ENCODE assay signal across 10 cellular contexts in the genomic region with DNA sequence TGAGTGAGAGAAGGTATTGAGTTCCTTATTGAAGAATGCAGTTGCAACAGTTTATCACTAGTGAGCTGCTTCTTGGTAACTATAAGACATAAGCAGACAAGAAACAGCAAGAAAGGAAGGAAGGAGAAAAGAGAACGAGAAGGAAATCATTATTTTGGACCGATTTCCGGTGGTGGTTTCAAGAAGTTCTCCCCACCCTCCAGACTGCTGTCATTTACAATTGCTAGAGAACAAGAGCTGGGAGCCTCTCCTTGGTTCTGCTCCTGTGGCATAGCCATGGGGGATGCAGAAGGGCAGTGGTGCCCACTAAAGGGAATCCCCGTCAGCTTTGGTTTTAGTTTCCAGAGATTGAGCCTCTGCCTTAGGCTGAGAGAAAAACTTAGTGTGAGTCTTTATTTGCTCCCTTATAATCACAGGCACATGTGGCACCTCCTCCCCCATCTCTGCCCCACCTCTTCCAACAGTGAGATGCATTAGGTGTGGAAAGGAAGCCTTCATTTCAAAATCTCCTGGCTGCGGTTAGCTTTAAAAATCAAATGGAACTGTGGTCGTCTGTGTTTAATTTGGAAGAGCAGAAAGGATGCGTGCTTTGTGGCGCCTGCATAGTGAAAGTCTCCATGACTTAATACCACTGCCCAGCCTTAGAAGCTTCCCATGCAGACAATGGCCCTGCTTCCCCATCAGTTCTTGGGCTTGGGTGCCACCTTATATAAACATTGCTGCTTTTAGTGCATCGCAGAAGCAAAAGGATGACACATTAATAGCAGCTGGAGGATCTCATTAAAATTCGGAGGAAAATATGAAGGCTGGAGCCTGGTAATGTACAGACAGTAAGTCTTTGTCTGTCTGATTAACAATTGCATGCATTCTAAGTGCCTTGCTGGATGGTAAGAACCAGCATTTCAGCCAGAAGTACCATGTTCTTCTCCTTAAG. TPM values are rescaled to one million over a fixed set of nuclear protein-coding genes. Genes with fewer than 3 reads are reported as not detected.
DNase-seq lines count a peak whose midpoint lies in the region; ATAC-seq and TF ChIP-seq lines count a peak whose summit lies in the region.
"Had no signal": no experiment of that assay in that cellular context is flagged by ENCODE, and none has a peak within 500 bp of the region (broad histone marks: within the 10 kb centered on the region; RNA-seq: fewer than 3 reads in every experiment).

No MANE protein-coding gene starts in this region.

- H3K27me3 Mint-ChIP-seq in activated CD4-positive, alpha-beta T cell treated with anti-CD3 and anti-CD28 coated beads, Interleukin-2, amount 10 ng/mL, durations not matched to agents 24 days and 14 days: no peaks in the 10 kb centered on the region

- H3K36me3 ChIP-seq in ascending aorta: no peaks in the 10 kb centered on the region
- H3K36me3 ChIP-seq in tibial artery: no peaks in the 10 kb centered on the region

- peak overlapping the region; percentile 45 for H3K4me3 Mint-ChIP-seq in activated CD4-positive, alpha-beta T cell treated with anti-CD3 and anti-CD28 coated beads, Interleukin-2, amount 10 ng/mL, durations not matched to agents 24 days and 14 days

- H3K4me3 ChIP-seq in ascending aorta (peak overlapping the region in 1 of 2 donors; percentile 6), tibial artery (no peak overlapping the region)

- H3K36me3 Mint-ChIP-seq in activated CD4-positive, alpha-beta T cell treated with anti-CD3 and anti-CD28 coated beads, Interleukin-2, amount 10 ng/mL, durations not matched to agents 24 days and 14 days (ENCODE audit: low read depth): peaks cover 8% of the 10 kb centered on the region

- peak; percentile 9 for ATAC-seq in HG03066 (IDR thresholded peaks at IDR 0.05; ENCODE audit: low read depth, unreplicated experiment)
- no peak for ATAC-seq in omental fat pad (ENCODE audit: low FRiP score)

- no peaks in the 10 kb centered on the region for H3K9me3 Mint-ChIP-seq in activated CD4-positive, alpha-beta T cell treated with anti-CD3 and anti-CD28 coated beads, Interleukin-2, amount 10 ng/mL, durations not matched to agents 24 days and 14 days

- no peaks in the 10 kb centered on the region for H3K27me3 ChIP-seq in ascending aorta
- no peaks in the 10 kb centered on the region for H3K27me3 ChIP-seq in tibial artery

- no peak for DNase-seq in activated CD4-positive, alpha-beta T cell treated with anti-CD3 and anti-CD28 coated beads, Interleukin-2, amount 10 ng/mL, durations not matched to agents 24 days and 14 days
- DNase-seq in activated CD4-positive, alpha-beta T cell treated with anti-CD3 and anti-CD28 coated beads for 48 hours: no peak
- DNase-seq in ascending aorta (ENCODE audit: low spot score in 2 of 2) (no peak), tibial artery (no peak), cardiac septum (ENCODE audit: low spot score) (no peak), NCI-H1436 (lab: John Stamatoyannopoulos, UW) (no peak), omental fat pad (ENCODE audit: low spot score) (no peak)
- DNase-seq: posterior cingulate gyrus had no signal

- H3K9me3 ChIP-seq in ascending aorta (no peaks in the 10 kb centered on the region), tibial artery (no peaks in the 10 kb centered on the region)

- intact Hi-C loops in activated CD4-positive, alpha-beta T cell treated with anti-CD3 and anti-CD28 coated beads, Interleukin-2, amount 10 ng/mL, durations not matched to agents 24 days and 14 days (cut with micrococcal nuclease): loop anchor here (1.0 to 5.0 kb wide), 3 partner anchors 15 to 89 kb away; no protein-coding TSS in a partner anchor
- intact Hi-C loops in ascending aorta (cut with DNase I) (no loop called here), tibial artery (cut with DNase I; ENCODE audit: low total_unique reads) (no loop called here), cardiac septum (cut with DNase I) (no loop called here)

- TF ChIP-seq CTCF in ascending aorta (IDR thresholded peaks at IDR 0.05): no peak
- TF ChIP-seq CTCF in tibial artery (IDR thresholded peaks at IDR 0.05): no peak
- TF ChIP-seq CTCF in omental fat pad (IDR thresholded peaks at IDR 0.05): no peak

- H3K4me1 Mint-ChIP-seq in activated CD4-positive, alpha-beta T cell treated with anti-CD3 and anti-CD28 coated beads, Interleukin-2, amount 10 ng/mL, durations not matched to agents 24 days and 14 days: peaks cover 46% of the 10 kb centered on the region

- H3K27ac Mint-ChIP-seq in activated CD4-positive, alpha-beta T cell treated with anti-CD3 and anti-CD28 coated beads, Interleukin-2, amount 10 ng/mL, durations not matched to agents 24 days and 14 days: peak overlapping the region; percentile 65

- peaks cover 29 to 50% of the 10 kb centered on the region in 2 donors for H3K4me1 ChIP-seq in ascending aorta
- peaks cover 0 to 82% (median 56%) of the 10 kb centered on the region in 4 donors for H3K4me1 ChIP-seq in tibial artery

- peak overlapping the region; percentile 59 to 66 for H3K27ac ChIP-seq in ascending aorta
- peak overlapping the region; percentile 57 to 74 for H3K27ac ChIP-seq in tibial artery
- H3K27ac ChIP-seq: C4-2B had no signal

RNA-seq across cellular contexts. Expression of gene LRCH1, which starts 25.0 kb away (rescaled TPM):
- 17.6 and 18.3 TPM in 2 replicates for total RNA-seq in activated CD4-positive, alpha-beta T cell treated with anti-CD3 and anti-CD28 coated beads, Interleukin-2, amount 10 ng/mL, durations not matched to agents 24 days and 14 days
- total RNA-seq in ascending aorta (45.4 TPM), cardiac septum (19.3 TPM), omental fat pad (10 to 100 TPM in 3 of 4 donors, 1 to 10 TPM in 1; 9.7 to 43.7 (median 16.5) TPM)
